ENCODE assay signal across 1 cellular context in genomic region chr14:24327303-24327702, GRCh38.
TF ChIP-seq lines count a peak whose summit lies in the region.

No MANE protein-coding gene starts in this region.

TF ChIP-seq in H1, 55 proteins besides CTCF, POLR2A, EP300 and RAD21:
- TF ChIP-seq SUZ12 (IDR thresholded peaks at IDR 0.05; ENCODE audit: low read length) = no peak
- TF ChIP-seq PHF8 (conservative IDR thresholded peaks at IDR 0.05; ENCODE audit: low read depth, low read length) = no peak
- TF ChIP-seq SIRT6 (IDR thresholded peaks at IDR 0.05; ENCODE audit: low read length) = no peak
- TF ChIP-seq RNF2 (IDR thresholded peaks at IDR 0.05; ENCODE audit: borderline replicate concordance, low read depth, low read length, missing control alignments, poor library complexity, severe bottlenecking) = no peak
- TF ChIP-seq HDAC2 (IDR thresholded peaks at IDR 0.05; ENCODE audit: borderline replicate concordance in 1 of 2, low read depth in 2 of 2, low read length in 2 of 2) = no peak
- no peak for TF ChIP-seq CTBP2 (IDR thresholded peaks at IDR 0.05; ENCODE audit: borderline replicate concordance, insufficient read depth, insufficient read length, low read length)
